In genomic region chr2:110116033-110116710, GRCh38 we compare ENCODE assay signal across 8 cellular contexts. TPM values are rescaled to one million over a fixed set of nuclear protein-coding genes. Genes with fewer than 3 reads are reported as not detected.
DNase-seq lines count a peak whose midpoint lies in the region; ATAC-seq, FAIRE-seq and TF ChIP-seq lines count a peak whose summit lies in the region.

No MANE protein-coding gene starts in this region.

- dilution Hi-C loops in mammary epithelial cell (cut with HindIII; ENCODE audit: low sequenced_read_pairs) = no loop called here

- intact Hi-C loops in mammary epithelial cell (cut with micrococcal nuclease) = no loop called here
- intact Hi-C loops in upper lobe of right lung (cut with DNase I) = no loop called here

- peak overlapping the region; percentile 92 for H2AFZ ChIP-seq in mammary epithelial cell (ENCODE audit: low read depth, low read length)

- H3K9me3 ChIP-seq in mammary epithelial cell (replicated peaks; ENCODE audit: insufficient read depth, low read length) = no peaks in the 10 kb centered on the region
- no peaks in the 10 kb centered on the region for H3K9me3 ChIP-seq in upper lobe of right lung

- TF ChIP-seq POLR2A in GM12892 (IDR thresholded peaks at IDR 0.05; ENCODE audit: low read depth, low read length) = no peak

- H3K27me3 ChIP-seq in mammary epithelial cell (ENCODE audit: insufficient read depth, low read length) = no peaks in the 10 kb centered on the region
- H3K27me3 ChIP-seq in upper lobe of right lung = peaks cover 9% of the 10 kb centered on the region

- no peaks in the 10 kb centered on the region for H4K20me1 ChIP-seq in mammary epithelial cell (ENCODE audit: insufficient read depth, low read length)

- peaks cover 38% of the 10 kb centered on the region for H3K79me2 ChIP-seq in mammary epithelial cell (ENCODE audit: insufficient read depth, low read length)

- WGBS in mammary epithelial cell (ENCODE audit: low coverage, missing lambda C conversion rate) = 40% methylated on average over 1 of the region's 8 CpGs

- ATAC-seq in left lobe of liver (peak; percentile 76), upper lobe of right lung (peak; percentile 57), HG02870 (IDR thresholded peaks at IDR 0.05; ENCODE audit: unreplicated experiment) (no peak)

- CTCF ChIA-PET in mammary epithelial cell (lab: Charles Lee; ENCODE audit: low non-redundant PET) = no interaction called here

- peak; percentile 19 for DNase-seq in activated CD4-positive, alpha-beta T cell treated with anti-CD3 and anti-CD28 coated beads for 48 hours
- no peak for DNase-seq in activated CD4-positive, alpha-beta T cell treated with anti-CD3 and anti-CD28 coated beads for 1 hour
- DNase-seq in mammary epithelial cell (no peak), left lobe of liver (ENCODE audit: low spot score) (no peak), upper lobe of right lung (peak; percentile 72), GM12892 (ENCODE audit: insufficient read length) (no peak), NCI-H1048 (lab: John Stamatoyannopoulos, UW) (no peak)

- peaks cover 30% of the 10 kb centered on the region for H3K4me1 ChIP-seq in mammary epithelial cell (ENCODE audit: insufficient read depth, low read length)
- H3K4me1 ChIP-seq in upper lobe of right lung = peaks cover 18% of the 10 kb centered on the region

- BruUV-seq in mammary epithelial cell (replicated peaks; lab: Mats Ljungman, UMichigan) = no TSS peak

- peak overlapping the region; percentile 93 for H3K4me2 ChIP-seq in mammary epithelial cell (ENCODE audit: insufficient read depth, low read depth, low read length)

- TF ChIP-seq CTCF in mammary epithelial cell (conservative IDR thresholded peaks at IDR 0.05 in 1 of 2, IDR thresholded peaks at IDR 0.05 in 1 of 2; ENCODE audit: extremely low read depth in 1 of 2, insufficient read depth in 1 of 2, low read depth in 1 of 2, low read length in 2 of 2) = peak; percentile 51 to 64
- TF ChIP-seq CTCF in upper lobe of right lung (IDR thresholded peaks at IDR 0.05) = peak; percentile 54

- peak overlapping the region; percentile 79 to 87 (median 83) for H3K4me3 ChIP-seq in mammary epithelial cell (replicated peaks in 1 of 3; ENCODE audit: insufficient read depth in 1 of 3, low read depth in 2 of 3, low read length in 3 of 3)
- H3K4me3 ChIP-seq in upper lobe of right lung = peak overlapping the region; percentile 57

- H3K27ac ChIP-seq in mammary epithelial cell (ENCODE audit: insufficient read depth, low read depth, low read length) = peak overlapping the region; percentile 58
- peak overlapping the region; percentile 70 for H3K27ac ChIP-seq in upper lobe of right lung

- no peaks in the 10 kb centered on the region for H3K36me3 ChIP-seq in mammary epithelial cell (ENCODE audit: insufficient read depth, low read length)
- H3K36me3 ChIP-seq in upper lobe of right lung = no peaks in the 10 kb centered on the region

- FAIRE-seq in GM12892 (lab: Jason Lieb, UNC) = no peak

- peak overlapping the region; percentile 86 for H3K9ac ChIP-seq in mammary epithelial cell (ENCODE audit: insufficient read depth, low read length)

- in situ Hi-C loops in mammary epithelial cell (cut with MboI; ENCODE audit: low sequenced_read_pairs in 2 of 2) = no loop called here

RNA-seq across cellular contexts. Expression of gene MALL, which starts 0.6 kb away (rescaled TPM):
- 10 to 100 TPM in 1 of 2 donors, 1 to 10 TPM in 1; 3.2 to 24.7 TPM for total RNA-seq in mammary epithelial cell
- 96.9 TPM for polyA plus RNA-seq in mammary epithelial cell
- 308 TPM for polyA minus RNA-seq in mammary epithelial cell
- total RNA-seq in left lobe of liver = 1.6 TPM
- total RNA-seq in upper lobe of right lung = 154 TPM
- polyA plus RNA-seq in GM12892 (2012; ENCODE audit: missing spikeins) = not detected

Comparison
In these comparisons a context has a peak if more than half of its experiments do, and no peak if none do; other contexts are left out.
1. DNase-seq: peak in activated CD4-positive, alpha-beta T cell treated with anti-CD3 and anti-CD28 coated beads for 48 hours (single experiment) and upper lobe of right lung (single experiment); none in activated CD4-positive, alpha-beta T cell treated with anti-CD3 and anti-CD28 coated beads for 1 hour (single experiment), mammary epithelial cell (single experiment), left lobe of liver (single experiment), GM12892 (single experiment) and NCI-H1048 (single experiment).